23 cellular contexts compared by ENCODE assay signal in the genomic region with DNA sequence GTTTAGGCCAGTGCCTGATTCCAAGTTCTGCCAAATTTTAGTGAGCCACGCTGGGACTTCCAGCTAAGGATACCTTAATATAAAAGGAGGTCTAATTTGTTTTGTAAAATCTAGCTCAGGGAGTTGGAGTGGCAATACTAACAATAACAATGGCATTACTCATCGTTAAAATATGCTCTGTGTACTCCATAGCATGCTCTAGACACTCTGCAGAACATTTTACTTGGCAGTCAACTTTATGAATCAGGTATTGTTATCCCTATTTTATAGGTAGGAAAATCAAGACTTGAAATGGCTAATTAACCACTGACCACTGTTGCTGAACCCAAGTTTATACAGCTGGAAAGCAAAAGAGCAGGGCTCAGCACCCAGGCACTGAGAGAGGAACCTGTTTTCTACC.
DNase-seq lines count a peak whose midpoint lies in the region; FAIRE-seq and TF ChIP-seq lines count a peak whose summit lies in the region.
"Had no signal": no experiment of that assay in that cellular context is flagged by ENCODE, and none has a peak within 500 bp of the region (broad histone marks: within the 10 kb centered on the region; RNA-seq: fewer than 3 reads in every experiment).

No MANE protein-coding gene starts in this region.

- H4K20me1 ChIP-seq in GM23248 (ENCODE audit: insufficient read depth) (no peaks in the 10 kb centered on the region; the same call in 1 of the 2 replicates), endothelial cell of umbilical vein (replicated peaks; ENCODE audit: control insufficient read depth, extremely low read depth, insufficient read depth, low read length) (no peaks in the 10 kb centered on the region)

- H3K27ac Mint-ChIP-seq in CD14-positive monocyte = no peak overlapping the region
- H3K27ac Mint-ChIP-seq: activated CD8-positive, alpha-beta T cell treated with anti-CD3 and anti-CD28 coated beads for 36 hours; activated naive CD8-positive, alpha-beta T cell treated with anti-CD3 and anti-CD28 coated beads for 36 hours; CD4-positive, alpha-beta T cell; effector memory CD8-positive, alpha-beta T cell; neural progenitor cell had no signal

- H3K9me3 Mint-ChIP-seq in CD14-positive monocyte = peaks cover 0 to 12% (median 8%) of the 10 kb centered on the region in 7 donors
- H3K9me3 Mint-ChIP-seq: activated CD8-positive, alpha-beta T cell treated with anti-CD3 and anti-CD28 coated beads for 36 hours; activated naive CD8-positive, alpha-beta T cell treated with anti-CD3 and anti-CD28 coated beads for 36 hours had no signal

- BruUV-seq in endothelial cell of umbilical vein (replicated peaks; lab: Mats Ljungman, UMichigan) = no TSS peak

- H3K27me3 Mint-ChIP-seq in CD14-positive monocyte (ENCODE audit: low read depth in 3 of 3) = peaks cover 0 to 5% (median 1%) of the 10 kb centered on the region in 3 donors
- H3K27me3 Mint-ChIP-seq: activated CD8-positive, alpha-beta T cell treated with anti-CD3 and anti-CD28 coated beads for 36 hours; activated naive CD8-positive, alpha-beta T cell treated with anti-CD3 and anti-CD28 coated beads for 36 hours; brain; CD4-positive, alpha-beta T cell had no signal

- no peak for FAIRE-seq in endothelial cell of umbilical vein (lab: Jason Lieb, UNC)
- FAIRE-seq: colon, kidney had no signal

- no peaks in the 10 kb centered on the region for H3K4me1 ChIP-seq in GM23248 (ENCODE audit: insufficient read depth)
- H3K4me1 ChIP-seq in endothelial cell of umbilical vein (ENCODE audit: control insufficient read depth, extremely low read depth, insufficient read depth, low read length) = no peaks in the 10 kb centered on the region
- no peaks in the 10 kb centered on the region for H3K4me1 ChIP-seq in vagina
- H3K4me1 ChIP-seq: neural progenitor cell, stomach, tibial nerve had no signal

- H3K9me2 ChIP-seq in GM23248 (ENCODE audit: insufficient read depth) = no peaks in the 10 kb centered on the region

- H3K36me3 Mint-ChIP-seq in CD14-positive monocyte = no peaks in the 10 kb centered on the region
- H3K36me3 Mint-ChIP-seq: activated naive CD8-positive, alpha-beta T cell treated with anti-CD3 and anti-CD28 coated beads for 36 hours; brain had no signal

- H3K27ac ChIP-seq in GM23248 (no peak overlapping the region), endothelial cell of umbilical vein (ENCODE audit: insufficient read depth, low read depth, low read length) (no peak overlapping the region), vagina (no peak overlapping the region)
- H3K27ac ChIP-seq: neural progenitor cell, sigmoid colon, stomach, tibial nerve had no signal

- 15 to 22% methylated on average over 2 of the region's 2 CpGs for WGBS in GM23248 (ENCODE audit: low coverage in 1 of 2, low lambda C conversion rate in 2 of 2, missing lambda C conversion rate in 2 of 2), 2 experiments

- H3K4me2 ChIP-seq in GM23248 (ENCODE audit: unreplicated experiment) (no peak overlapping the region), endothelial cell of umbilical vein (ENCODE audit: insufficient read depth, low read length) (no peak overlapping the region)
- H3K4me2 ChIP-seq: neural progenitor cell had no signal

- no peak overlapping the region for H3K4me3 ChIP-seq in GM23248
- H3K4me3 ChIP-seq in endothelial cell of umbilical vein (replicated peaks in 1 of 3; ENCODE audit: insufficient read depth in 1 of 3, low read depth in 1 of 3, low read length in 3 of 3) = no peak overlapping the region
- no peak overlapping the region for H3K4me3 ChIP-seq in vagina
- H3K4me3 ChIP-seq: neural progenitor cell, sigmoid colon, stomach, tibial nerve had no signal

- intact Hi-C loops in endothelial cell of umbilical vein (cut with micrococcal nuclease) = no loop called here
- intact Hi-C loops in CD14-positive monocyte (cut with micrococcal nuclease) = no loop called here
- intact Hi-C loops in vagina (cut with DNase I) = no loop called here

- no peaks in the 10 kb centered on the region for H3K9me3 ChIP-seq in GM23248 (ENCODE audit: low read depth)
- H3K9me3 ChIP-seq in endothelial cell of umbilical vein (replicated peaks; ENCODE audit: control insufficient read depth, insufficient read depth, low read length) = no peaks in the 10 kb centered on the region
- no peaks in the 10 kb centered on the region for H3K9me3 ChIP-seq in vagina

- DNase-seq in GM23248 (peak; percentile 14), RPMI7951 (ENCODE audit: low read depth) (peak; percentile 24), endothelial cell of umbilical vein (ENCODE audit: low read depth, low spot score) (no peak), renal cortical epithelial cell (ENCODE audit: low read depth) (peak; percentile 97), CD14-positive monocyte (ENCODE audit: low spot score) (no peak), vagina (ENCODE audit: extremely low spot score in 2 of 2) (no peak), hepatic stellate cell (ENCODE audit: low spot score) (no peak)
- DNase-seq: activated CD8-positive, alpha-beta T cell treated with anti-CD3 and anti-CD28 coated beads for 36 hours; activated naive CD8-positive, alpha-beta T cell treated with anti-CD3 and anti-CD28 coated beads for 36 hours; CD4-positive, alpha-beta T cell; effector memory CD8-positive, alpha-beta T cell; H7; Karpas-422; kidney; NCI-H1092 treated with DMSO at 0.1 percent for 48 hours; NCI-H2029 treated with DMSO at 0.1 percent for 48 hours; SIG-M5; sigmoid colon; stomach had no signal

- CTCF ChIA-PET in endothelial cell of umbilical vein (lab: Charles Lee) = no interaction called here

- no peak for TF ChIP-seq CTCF in endothelial cell of umbilical vein (IDR thresholded peaks at IDR 0.05; ENCODE audit: extremely low read depth in 1 of 2, insufficient read depth in 1 of 2, low read depth in 1 of 2, low read length in 2 of 2)
- TF ChIP-seq CTCF in CD14-positive monocyte (IDR thresholded peaks at IDR 0.05) = no peak
- no peak for TF ChIP-seq CTCF in vagina (IDR thresholded peaks at IDR 0.05)

- no peak overlapping the region for H2AFZ ChIP-seq in GM23248
- no peak overlapping the region for H2AFZ ChIP-seq in endothelial cell of umbilical vein (ENCODE audit: low read depth, low read length)
- H2AFZ ChIP-seq: neural progenitor cell had no signal

- H3K4me3 Mint-ChIP-seq in CD14-positive monocyte = no peak overlapping the region
- H3K4me3 Mint-ChIP-seq: activated CD8-positive, alpha-beta T cell treated with anti-CD3 and anti-CD28 coated beads for 36 hours; activated naive CD8-positive, alpha-beta T cell treated with anti-CD3 and anti-CD28 coated beads for 36 hours; brain; CD4-positive, alpha-beta T cell; effector memory CD8-positive, alpha-beta T cell; neural progenitor cell had no signal

- in situ Hi-C loops in GM23248 (cut with MboI) = no loop called here

- no peak for TF ChIP-seq POLR2A in endothelial cell of umbilical vein (IDR thresholded peaks at IDR 0.05; ENCODE audit: low read depth, low read length)
- TF ChIP-seq POLR2A in vagina (IDR thresholded peaks at IDR 0.05) = no peak

- no peaks in the 10 kb centered on the region for H3K79me2 ChIP-seq in GM23248 (ENCODE audit: insufficient read depth)
- H3K79me2 ChIP-seq in endothelial cell of umbilical vein (ENCODE audit: control insufficient read depth, insufficient read depth, low read length) = no peaks in the 10 kb centered on the region

- no peaks in the 10 kb centered on the region for H3K4me1 Mint-ChIP-seq in CD14-positive monocyte
- H3K4me1 Mint-ChIP-seq: activated naive CD8-positive, alpha-beta T cell treated with anti-CD3 and anti-CD28 coated beads for 36 hours; brain had no signal

- H3K36me3 ChIP-seq in GM23248 (ENCODE audit: low read depth) (no peaks in the 10 kb centered on the region), endothelial cell of umbilical vein (ENCODE audit: control insufficient read depth in 2 of 2, extremely low read depth in 1 of 2, insufficient read depth in 2 of 2, low read length in 2 of 2) (no peaks in the 10 kb centered on the region), vagina (no peaks in the 10 kb centered on the region)
- H3K36me3 ChIP-seq: neural progenitor cell, sigmoid colon, stomach, tibial nerve had no signal

- no peaks in the 10 kb centered on the region for H3F3A ChIP-seq in GM23248 (ENCODE audit: insufficient read depth)

- dilution Hi-C loops in endothelial cell of umbilical vein (cut with MboI; ENCODE audit: extremely low pct_ligation_motif_present, low sequenced_read_pairs) = no loop called here

- no peaks in the 10 kb centered on the region for H3K27me3 ChIP-seq in GM23248 (replicated peaks; ENCODE audit: insufficient read depth)
- no peaks in the 10 kb centered on the region for H3K27me3 ChIP-seq in endothelial cell of umbilical vein (ENCODE audit: control insufficient read depth in 2 of 2, insufficient read depth in 2 of 2, low read length in 2 of 2)
- no peaks in the 10 kb centered on the region for H3K27me3 ChIP-seq in vagina
- H3K27me3 ChIP-seq: neural progenitor cell, sigmoid colon, stomach, tibial nerve had no signal

- H3K9me1 ChIP-seq in endothelial cell of umbilical vein (replicated peaks; ENCODE audit: control insufficient read depth, extremely low read depth, insufficient read depth, low read length) = no peaks in the 10 kb centered on the region

- POLR2A ChIA-PET in endothelial cell of umbilical vein (lab: Charles Lee) = no interaction called here

- H3K9ac ChIP-seq in GM23248 (no peak overlapping the region), endothelial cell of umbilical vein (replicated peaks; ENCODE audit: extremely low read depth, insufficient read depth, low read length) (no peak overlapping the region)
- H3K9ac ChIP-seq: neural progenitor cell had no signal

TF ChIP-seq in endothelial cell of umbilical vein, 7 proteins besides CTCF, POLR2A, EP300 and RAD21:
- TF ChIP-seq JUN (IDR thresholded peaks at IDR 0.05; ENCODE audit: borderline replicate concordance, insufficient read depth, insufficient read length, low read depth) (peak; percentile 9), POLR2AphosphoS5 (IDR thresholded peaks at IDR 0.05; ENCODE audit: insufficient read depth, low read depth, low read length) (no peak)

Comparison
In these comparisons a context has a peak if more than half of its experiments do, and no peak if none do; other contexts are left out.
1. DNase-seq: peak in GM23248 (single experiment), RPMI7951 (single experiment) and renal cortical epithelial cell (single experiment); none in endothelial cell of umbilical vein (single experiment), CD14-positive monocyte (single experiment), vagina (0 of 2) and hepatic stellate cell (single experiment).